1 cellular context compared by ENCODE assay signal in genomic region chr1:180131510-180131909, GRCh38.
TF ChIP-seq lines count a peak whose summit lies in the region.

No MANE protein-coding gene starts in this region.

TF ChIP-seq in HepG2, 621 proteins besides CTCF, POLR2A, EP300 and RAD21 (continued from another document and continues in another):
- TF ChIP-seq, protein P1, sequence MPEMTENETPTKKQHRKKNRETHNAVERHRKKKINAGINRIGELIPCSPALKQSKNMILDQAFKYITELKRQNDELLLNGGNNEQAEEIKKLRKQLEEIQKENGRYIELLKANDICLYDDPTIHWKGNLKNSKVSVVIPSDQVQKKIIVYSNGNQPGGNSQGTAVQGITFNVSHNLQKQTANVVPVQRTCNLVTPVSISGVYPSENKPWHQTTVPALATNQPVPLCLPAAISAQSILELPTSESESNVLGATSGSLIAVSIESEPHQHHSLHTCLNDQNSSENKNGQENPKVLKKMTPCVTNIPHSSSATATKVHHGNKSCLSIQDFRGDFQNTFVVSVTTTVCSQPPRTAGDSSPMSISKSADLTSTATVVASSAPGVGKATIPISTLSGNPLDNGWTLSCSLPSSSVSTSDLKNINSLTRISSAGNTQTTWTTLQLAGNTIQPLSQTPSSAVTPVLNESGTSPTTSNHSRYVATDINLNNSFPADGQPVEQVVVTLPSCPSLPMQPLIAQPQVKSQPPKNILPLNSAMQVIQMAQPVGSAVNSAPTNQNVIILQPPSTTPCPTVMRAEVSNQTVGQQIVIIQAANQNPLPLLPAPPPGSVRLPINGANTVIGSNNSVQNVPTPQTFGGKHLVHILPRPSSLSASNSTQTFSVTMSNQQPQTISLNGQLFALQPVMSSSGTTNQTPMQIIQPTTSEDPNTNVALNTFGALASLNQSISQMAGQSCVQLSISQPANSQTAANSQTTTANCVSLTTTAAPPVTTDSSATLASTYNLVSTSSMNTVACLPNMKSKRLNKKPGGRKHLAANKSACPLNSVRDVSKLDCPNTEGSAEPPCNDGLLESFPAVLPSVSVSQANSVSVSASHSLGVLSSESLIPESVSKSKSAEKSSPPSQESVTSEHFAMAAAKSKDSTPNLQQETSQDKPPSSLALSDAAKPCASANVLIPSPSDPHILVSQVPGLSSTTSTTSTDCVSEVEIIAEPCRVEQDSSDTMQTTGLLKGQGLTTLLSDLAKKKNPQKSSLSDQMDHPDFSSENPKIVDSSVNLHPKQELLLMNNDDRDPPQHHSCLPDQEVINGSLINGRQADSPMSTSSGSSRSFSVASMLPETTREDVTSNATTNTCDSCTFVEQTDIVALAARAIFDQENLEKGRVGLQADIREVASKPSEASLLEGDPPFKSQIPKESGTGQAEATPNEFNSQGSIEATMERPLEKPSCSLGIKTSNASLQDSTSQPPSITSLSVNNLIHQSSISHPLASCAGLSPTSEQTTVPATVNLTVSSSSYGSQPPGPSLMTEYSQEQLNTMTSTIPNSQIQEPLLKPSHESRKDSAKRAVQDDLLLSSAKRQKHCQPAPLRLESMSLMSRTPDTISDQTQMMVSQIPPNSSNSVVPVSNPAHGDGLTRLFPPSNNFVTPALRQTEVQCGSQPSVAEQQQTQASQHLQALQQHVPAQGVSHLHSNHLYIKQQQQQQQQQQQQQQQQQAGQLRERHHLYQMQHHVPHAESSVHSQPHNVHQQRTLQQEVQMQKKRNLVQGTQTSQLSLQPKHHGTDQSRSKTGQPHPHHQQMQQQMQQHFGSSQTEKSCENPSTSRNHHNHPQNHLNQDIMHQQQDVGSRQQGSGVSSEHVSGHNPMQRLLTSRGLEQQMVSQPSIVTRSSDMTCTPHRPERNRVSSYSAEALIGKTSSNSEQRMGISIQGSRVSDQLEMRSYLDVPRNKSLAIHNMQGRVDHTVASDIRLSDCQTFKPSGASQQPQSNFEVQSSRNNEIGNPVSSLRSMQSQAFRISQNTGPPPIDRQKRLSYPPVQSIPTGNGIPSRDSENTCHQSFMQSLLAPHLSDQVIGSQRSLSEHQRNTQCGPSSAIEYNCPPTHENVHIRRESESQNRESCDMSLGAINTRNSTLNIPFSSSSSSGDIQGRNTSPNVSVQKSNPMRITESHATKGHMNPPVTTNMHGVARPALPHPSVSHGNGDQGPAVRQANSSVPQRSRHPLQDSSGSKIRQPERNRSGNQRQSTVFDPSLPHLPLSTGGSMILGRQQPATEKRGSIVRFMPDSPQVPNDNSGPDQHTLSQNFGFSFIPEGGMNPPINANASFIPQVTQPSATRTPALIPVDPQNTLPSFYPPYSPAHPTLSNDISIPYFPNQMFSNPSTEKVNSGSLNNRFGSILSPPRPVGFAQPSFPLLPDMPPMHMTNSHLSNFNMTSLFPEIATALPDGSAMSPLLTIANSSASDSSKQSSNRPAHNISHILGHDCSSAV (CRISPR knock-in tag; IDR thresholded peaks at IDR 0.05; ENCODE audit: borderline replicate concordance): no peak
- TF ChIP-seq ATRX (CRISPR knock-in tag; IDR thresholded peaks at IDR 0.05; ENCODE audit: borderline replicate concordance): no peak
- TF ChIP-seq, protein P2, sequence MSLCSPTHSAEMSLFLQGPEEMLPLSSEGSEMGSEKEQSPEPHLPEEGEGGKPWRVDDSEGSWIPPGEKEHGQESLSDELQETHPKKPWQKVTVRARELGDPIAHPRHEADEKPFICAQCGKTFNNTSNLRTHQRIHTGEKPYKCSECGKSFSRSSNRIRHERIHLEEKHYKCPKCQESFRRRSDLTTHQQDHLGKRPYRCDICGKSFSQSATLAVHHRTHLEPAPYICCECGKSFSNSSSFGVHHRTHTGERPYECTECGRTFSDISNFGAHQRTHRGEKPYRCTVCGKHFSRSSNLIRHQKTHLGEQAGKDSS (CRISPR knock-in tag; IDR thresholded peaks at IDR 0.05; ENCODE audit: borderline replicate concordance, low read depth): no peak
- TF ChIP-seq NR2F1 (CRISPR knock-in tag; IDR thresholded peaks at IDR 0.05): peak in 1 of 2 experiments; percentile 32; a peak in 1 of 4 replicates
- TF ChIP-seq ZNF264 (CRISPR knock-in tag; IDR thresholded peaks at IDR 0.05): no peak
- no peak for TF ChIP-seq ZNF75D (CRISPR knock-in tag; IDR thresholded peaks at IDR 0.05; ENCODE audit: borderline replicate concordance)
- TF ChIP-seq TCF12 (IDR thresholded peaks at IDR 0.05): no peak
- TF ChIP-seq TCF12 (CRISPR knock-in tag; IDR thresholded peaks at IDR 0.05): no peak
- no peak for TF ChIP-seq THYN1 (CRISPR knock-in tag; IDR thresholded peaks at IDR 0.05; ENCODE audit: borderline replicate concordance, low read depth)
- TF ChIP-seq ETS1 (CRISPR knock-in tag; IDR thresholded peaks at IDR 0.05): no peak
- no peak for TF ChIP-seq ZNF737 (CRISPR knock-in tag; IDR thresholded peaks at IDR 0.05; ENCODE audit: borderline replicate concordance)
- no peak for TF ChIP-seq MTF2 (CRISPR knock-in tag; IDR thresholded peaks at IDR 0.05; ENCODE audit: borderline replicate concordance)
- TF ChIP-seq ZNF263 (CRISPR knock-in tag; IDR thresholded peaks at IDR 0.05): no peak
- no peak for TF ChIP-seq HCFC1 (IDR thresholded peaks at IDR 0.05; ENCODE audit: low read depth, low read length)
- TF ChIP-seq PRDM4 (CRISPR knock-in tag; IDR thresholded peaks at IDR 0.05; ENCODE audit: borderline replicate concordance): no peak
- no peak for TF ChIP-seq STAG1 (CRISPR knock-in tag; IDR thresholded peaks at IDR 0.05)
- TF ChIP-seq RFX3 (CRISPR knock-in tag; IDR thresholded peaks at IDR 0.05): no peak
- no peak for TF ChIP-seq CCDC6 (CRISPR knock-in tag; IDR thresholded peaks at IDR 0.05)
- no peak for TF ChIP-seq ZBTB1 (CRISPR knock-in tag; IDR thresholded peaks at IDR 0.05; ENCODE audit: borderline replicate concordance)
- TF ChIP-seq ZSCAN20 (CRISPR knock-in tag; IDR thresholded peaks at IDR 0.05; ENCODE audit: borderline replicate concordance): no peak
- no peak for TF ChIP-seq ZNF781 (CRISPR knock-in tag; IDR thresholded peaks at IDR 0.05; ENCODE audit: borderline replicate concordance, not compliant biosample characterization)
- TF ChIP-seq SALL2 (CRISPR knock-in tag; IDR thresholded peaks at IDR 0.05): no peak
- TF ChIP-seq MED13 (CRISPR knock-in tag; IDR thresholded peaks at IDR 0.05): no peak
- TF ChIP-seq SALL1 (CRISPR knock-in tag; IDR thresholded peaks at IDR 0.05): peak; percentile 27; the same call in 1 of the 2 replicates
- no peak for TF ChIP-seq FOXP4 (CRISPR knock-in tag; IDR thresholded peaks at IDR 0.05)
- no peak for TF ChIP-seq ZSCAN30 (CRISPR knock-in tag; IDR thresholded peaks at IDR 0.05)
- TF ChIP-seq ZNF891 (CRISPR knock-in tag; IDR thresholded peaks at IDR 0.05): no peak
- TF ChIP-seq CEBPB (IDR thresholded peaks at IDR 0.05; ENCODE audit: borderline replicate concordance, low read depth, low read length): peak; percentile 89
- no peak for TF ChIP-seq NCOA2 (CRISPR knock-in tag; IDR thresholded peaks at IDR 0.05)
- no peak for TF ChIP-seq ZNF18 (CRISPR knock-in tag; IDR thresholded peaks at IDR 0.05; ENCODE audit: insufficient replicate concordance)
- no peak for TF ChIP-seq NKX3-1 (CRISPR knock-in tag; IDR thresholded peaks at IDR 0.05)
- TF ChIP-seq SMARCE1 (IDR thresholded peaks at IDR 0.05; ENCODE audit: borderline replicate concordance): no peak
- TF ChIP-seq NR2C2 (CRISPR knock-in tag; IDR thresholded peaks at IDR 0.05; ENCODE audit: borderline replicate concordance): peak; percentile 25; the same call in 1 of the 2 replicates
- no peak for TF ChIP-seq ZNF747 (CRISPR knock-in tag; IDR thresholded peaks at IDR 0.05; ENCODE audit: borderline replicate concordance)
- peak; percentile 65 for TF ChIP-seq GATAD2A (CRISPR knock-in tag; IDR thresholded peaks at IDR 0.05)
- no peak for TF ChIP-seq POLR2AphosphoS2 (IDR thresholded peaks at IDR 0.05; ENCODE audit: low read depth, low read length)
- no peak for TF ChIP-seq ZNF543 (CRISPR knock-in tag; IDR thresholded peaks at IDR 0.05)
- TF ChIP-seq ZNF724P (CRISPR knock-in tag; IDR thresholded peaks at IDR 0.05; ENCODE audit: borderline replicate concordance): no peak
- TF ChIP-seq ZNF292 (CRISPR knock-in tag; IDR thresholded peaks at IDR 0.05; ENCODE audit: borderline replicate concordance, low read depth): no peak; the same call in 1 of the 2 replicates
- TF ChIP-seq POGK (CRISPR knock-in tag; conservative IDR thresholded peaks at IDR 0.05): no peak
- no peak for TF ChIP-seq ZFP90 (CRISPR knock-in tag; IDR thresholded peaks at IDR 0.05; ENCODE audit: borderline replicate concordance)
- no peak for TF ChIP-seq KAT2B (IDR thresholded peaks at IDR 0.05; ENCODE audit: borderline replicate concordance, low read depth, low read length)
- no peak for TF ChIP-seq KAT8 (CRISPR knock-in tag; IDR thresholded peaks at IDR 0.05)
